In the genomic region with DNA sequence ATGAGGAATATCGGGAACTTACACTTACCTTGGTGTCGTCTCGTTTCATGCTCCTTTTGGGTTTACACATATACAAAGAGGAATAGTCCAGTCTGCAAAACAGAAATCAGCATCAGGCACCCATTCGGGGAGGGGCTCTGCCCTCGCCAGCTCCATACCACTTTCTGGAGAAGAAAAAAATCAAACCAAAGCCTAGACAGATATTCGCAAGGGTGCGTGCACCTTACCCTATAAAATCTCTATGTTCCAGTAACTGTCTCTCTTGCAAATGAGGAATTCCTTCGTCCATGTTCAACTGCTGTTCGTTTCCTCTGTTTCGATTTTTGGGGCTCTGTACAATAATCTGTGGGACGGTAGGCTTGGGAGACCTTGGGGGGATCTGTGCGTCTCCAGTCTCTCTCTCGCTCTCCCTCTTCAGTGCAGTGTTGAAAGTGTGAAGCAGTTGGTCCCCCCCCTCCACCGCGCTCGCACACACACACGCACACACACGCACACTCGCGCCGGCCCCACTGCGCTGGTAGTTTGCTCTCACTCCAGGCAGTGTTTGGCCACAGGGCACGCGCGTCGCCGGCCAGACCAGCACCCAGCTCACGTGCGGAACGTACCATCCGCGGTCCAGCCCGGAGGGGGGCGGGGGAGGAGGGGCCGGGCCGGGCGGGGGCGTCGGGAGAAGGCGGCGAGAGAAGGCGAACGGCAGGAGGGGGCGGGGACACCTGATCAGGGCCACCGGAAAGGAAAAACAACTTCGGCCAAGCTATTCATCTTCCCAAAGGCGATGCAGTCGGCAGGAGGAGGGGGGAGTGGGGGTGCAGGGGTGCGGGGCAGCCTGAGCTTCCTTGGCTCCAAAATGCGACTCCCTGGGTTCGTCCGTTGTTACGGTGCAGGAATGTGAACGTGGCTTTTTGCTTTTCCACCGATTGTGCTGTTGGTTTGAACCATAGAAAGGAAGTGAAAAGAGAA, we compare ENCODE assay signal across 8 cellular contexts. TPM values are rescaled to one million over a fixed set of nuclear protein-coding genes. Genes with fewer than 3 reads are reported as not detected.
DNase-seq lines count a peak whose midpoint lies in the region; ATAC-seq and TF ChIP-seq lines count a peak whose summit lies in the region.

A gene (minus strand): TSS at position 547 of the 960 bp plus-strand sequence. CDS start 258 bp downstream, at position 289.

- intact Hi-C loops in colonic mucosa (cut with DNase I), result no loop called here
- intact Hi-C loops in spleen (cut with DNase I; ENCODE audit: low total_unique reads), result no loop called here

- no peak for TF ChIP-seq CTCF in AG04450 (IDR thresholded peaks at IDR 0.05; ENCODE audit: low read depth, low read length)
- TF ChIP-seq CTCF in colonic mucosa (IDR thresholded peaks at IDR 0.05), result no peak
- TF ChIP-seq CTCF in spleen (IDR thresholded peaks at IDR 0.05 in 8 of 11, conservative IDR thresholded peaks at IDR 0.05 in 3 of 11), result no peak

- no peaks in the 10 kb centered on the region; the same call in 1 of the 2 replicates for H3K9me3 ChIP-seq in AG04450 (ENCODE audit: control insufficient read depth, insufficient read depth, low read length)
- no peaks in the 10 kb centered on the region for H3K9me3 ChIP-seq in colonic mucosa
- no peaks in the 10 kb centered on the region for H3K9me3 ChIP-seq in spleen

- WGBS in spleen, 5 donors, result 1 to 3% (median 1%) methylated on average over 36 to 54 of the region's 55 CpGs

- H3K9ac ChIP-seq in colonic mucosa (ENCODE audit: low read depth in 2 of 2, low read length in 2 of 2), result peak within 1 kb of the TSS; percentile 75 to 89

- no peaks in the 10 kb centered on the region for H3K4me1 ChIP-seq in colonic mucosa
- H3K4me1 ChIP-seq in spleen, result peaks cover 9 to 67% (median 62%) of the 10 kb centered on the region in 6 donors

- DNase-seq in AG04450 (ENCODE audit: low read depth, low spot score), result no peak
- peak; percentile 74 for DNase-seq in RPMI7951 (ENCODE audit: low read depth)
- DNase-seq in colonic mucosa, result peak; percentile 79
- peak; percentile 91 for DNase-seq in spleen
- no peak for DNase-seq in NCI-H2081 treated with DMSO at 0.1 percent for 48 hours (lab: John Stamatoyannopoulos, UW)

- ATAC-seq in GM18511 (IDR thresholded peaks at IDR 0.05; ENCODE audit: unreplicated experiment) (peak; percentile 8), GM21717 (IDR thresholded peaks at IDR 0.05; ENCODE audit: unreplicated experiment) (no peak)

- peak within 1 kb of the TSS; percentile 75 for H3K4me3 ChIP-seq in AG04450 (ENCODE audit: low read depth, low read length)
- peak within 1 kb of the TSS; percentile 53 for H3K4me3 ChIP-seq in colonic mucosa
- peak within 1 kb of the TSS; percentile 36 to 76 (median 58) for H3K4me3 ChIP-seq in spleen

- TF ChIP-seq POLR2A in spleen (IDR thresholded peaks at IDR 0.05), result peak in 2 of 3 donors; percentile 61 to 80

- peak within 1 kb of the TSS; percentile 23 for H3K27ac ChIP-seq in AG04450 (ENCODE audit: low read depth, low read length)
- peak within 1 kb of the TSS; percentile 86 for H3K27ac ChIP-seq in colonic mucosa
- peak within 1 kb of the TSS; percentile 95 for H3K27ac ChIP-seq in layer of hippocampus (ENCODE audit: low read depth, low read length)
- peak within 1 kb of the TSS; percentile 45 to 91 (median 86) for H3K27ac ChIP-seq in spleen

- no peaks in the 10 kb centered on the region for H3K27me3 ChIP-seq in AG04450 (ENCODE audit: control insufficient read depth, insufficient read depth, low read length)
- no peaks in the 10 kb centered on the region for H3K27me3 ChIP-seq in colonic mucosa
- H3K27me3 ChIP-seq in layer of hippocampus (ENCODE audit: control insufficient read depth, insufficient read depth, low read length), result no peaks in the 10 kb centered on the region
- H3K27me3 ChIP-seq in spleen (replicated peaks in 1 of 7), result peaks cover 0 to 93% (median 45%) of the 10 kb centered on the region in 7 donors

- CTCF ChIA-PET in AG04450 (lab: Charles Lee), result interaction anchor here (0.6 to 1.9 kb wide), 6 partner anchors 15 to 1358 kb away, joined by 3 to 9 read pairs (median 5); no protein-coding TSS in a partner anchor

- H3K36me3 ChIP-seq in colonic mucosa (no peaks in the 10 kb centered on the region), spleen (no peaks in the 10 kb centered on the region)

- POLR2A ChIA-PET in AG04450 (lab: Yijun Ruan, JAX), result interaction anchor here (1.7 to 3.7 kb wide), 2 partner anchors 29 to 71 kb away, joined by 6 to 9 read pairs; a partner anchor contains a TSS

RNA-seq across cellular contexts. Expression of the gene that starts here (rescaled TPM):
- 0.96 and 1.7 TPM in 2 replicates for polyA plus RNA-seq in AG04450 (2011; rRNA removed)
- 1.4 and 2.6 TPM in 2 replicates for polyA minus RNA-seq in AG04450 (2011; rRNA and poly(A)+ RNA removed)
- 7.8 and 9.1 TPM in 2 replicates for total RNA-seq in RPMI7951 (2014; rRNA removed; shearing (Covaris generic))
- total RNA-seq in colonic mucosa, result 10 to 100 TPM; 13.3 to 31.8 TPM
- 10 to 100 TPM in 6 of 7 donors, 1 to 10 TPM in 1; 7.2 to 46.9 (median 27.0) TPM for total RNA-seq in spleen
- 10 to 100 TPM in 2 of 3 donors, 1 to 10 TPM in 1; 8.7 to 22.9 (median 19.5) TPM for polyA plus RNA-seq in spleen

Comparison
In these comparisons a context has a peak if more than half of its experiments do, and no peak if none do; other contexts are left out.
1. DNase-seq: peak in RPMI7951 (single experiment), colonic mucosa (single experiment) and spleen (single experiment); none in AG04450 (single experiment) and NCI-H2081 treated with DMSO at 0.1 percent for 48 hours (single experiment).
2. H3K27ac ChIP-seq: peak in every context shown above with its lines; median percentile 95 in layer of hippocampus; 86 in colonic mucosa; 86 in spleen; 23 in AG04450.
3. Peak in every context shown above with its lines, with median percentiles within 50 percentile points of each other: H3K4me3 ChIP-seq.